12 cellular contexts compared by ENCODE assay signal in genomic region chr5:41747291-41747690, GRCh38.
A peak's percentile ranks its signal among the peaks of the same experiment; 100 is the strongest.
DNase-seq lines count a peak whose midpoint lies in the region; ATAC-seq and TF ChIP-seq lines count a peak whose summit lies in the region.
"Had no signal": no experiment of that assay in that cellular context is flagged by ENCODE, and none has a peak within 500 bp of the region (broad histone marks: within the 10 kb centered on the region; RNA-seq: fewer than 3 reads in every experiment).

No MANE protein-coding gene starts in this region.

- H3K27me3 ChIP-seq in sigmoid colon = no peaks in the 10 kb centered on the region
- H3K27me3 ChIP-seq in endodermal cell (ENCODE audit: control insufficient read depth, insufficient read depth, low read length, poor library complexity, severe bottlenecking) = no peaks in the 10 kb centered on the region

- H3K9ac ChIP-seq in endodermal cell (ENCODE audit: extremely low read depth, low read length, poor library complexity, severe bottlenecking) = no peak overlapping the region

- WGBS in sigmoid colon, 2 donors = 27 to 52% methylated on average over 1 of the region's 1 CpG
- WGBS in endodermal cell (ENCODE audit: insufficient coverage in 1 of 2, insufficient read length in 1 of 2), 2 experiments = 96 to 100% methylated on average over 1 of the region's 1 CpG

- H3K36me3 ChIP-seq in sigmoid colon = peaks cover 0 to 18% (median 0%) of the 10 kb centered on the region in 4 donors
- peaks cover 4% of the 10 kb centered on the region for H3K36me3 ChIP-seq in endodermal cell (ENCODE audit: control insufficient read depth, insufficient read depth, low read length)

- TF ChIP-seq CTCF in sigmoid colon (IDR thresholded peaks at IDR 0.05) = no peak
- no peak for TF ChIP-seq CTCF in endodermal cell (conservative IDR thresholded peaks at IDR 0.05)

- H3K4me3 ChIP-seq in sigmoid colon (no peak overlapping the region), endodermal cell (ENCODE audit: low read length) (no peak overlapping the region)

- intact Hi-C loops in sigmoid colon (cut with DNase I) = no loop called here

- no peak overlapping the region for H3K27ac Mint-ChIP-seq in endodermal cell
- H3K27ac Mint-ChIP-seq: activated naive CD8-positive, alpha-beta T cell treated with anti-CD3 and anti-CD28 coated beads for 36 hours; progenitor cell of endocrine pancreas had no signal

- no peak for TF ChIP-seq POLR2A in sigmoid colon (IDR thresholded peaks at IDR 0.05)

- DNase-seq in DMS 273 (lab: John Stamatoyannopoulos, UW; ENCODE audit: unreplicated experiment) (peak; percentile 29), DMS 273 treated with DMSO at 0.1 percent for 48 hours (lab: John Stamatoyannopoulos, UW) (no peak), NCI-H82 (lab: John Stamatoyannopoulos, UW) (peak; percentile 59), dermis blood vessel endothelial cell (peak; percentile 82), pulmonary artery endothelial cell (ENCODE audit: low read depth, low spot score) (peak; percentile 20), sigmoid colon (no peak), endodermal cell (no peak)
- DNase-seq: activated naive CD8-positive, alpha-beta T cell treated with anti-CD3 and anti-CD28 coated beads for 36 hours; effector CD4-positive, alpha-beta T cell had no signal

- H3K27ac ChIP-seq in sigmoid colon = no peak overlapping the region
- H3K27ac ChIP-seq in endodermal cell (ENCODE audit: low read depth, low read length) = no peak overlapping the region
- H3K27ac ChIP-seq: 22Rv1 had no signal

- H3K36me3 Mint-ChIP-seq in endodermal cell (ENCODE audit: low read depth) = peaks cover 10% of the 10 kb centered on the region

- no peak overlapping the region for H3K4me3 Mint-ChIP-seq in endodermal cell
- H3K4me3 Mint-ChIP-seq: activated naive CD8-positive, alpha-beta T cell treated with anti-CD3 and anti-CD28 coated beads for 36 hours had no signal

- peaks cover 3% of the 10 kb centered on the region for H3K9me3 Mint-ChIP-seq in endodermal cell

- H3K9me3 ChIP-seq in sigmoid colon (no peaks in the 10 kb centered on the region), endodermal cell (ENCODE audit: control insufficient read depth, low read length) (no peaks in the 10 kb centered on the region)

- TF ChIP-seq EP300 in sigmoid colon (IDR thresholded peaks at IDR 0.05) = no peak

- peaks cover 3% of the 10 kb centered on the region for H3K4me1 Mint-ChIP-seq in endodermal cell

- peaks cover 0 to 6% (median 0%) of the 10 kb centered on the region in 4 donors for H3K4me1 ChIP-seq in sigmoid colon
- no peaks in the 10 kb centered on the region for H3K4me1 ChIP-seq in endodermal cell (ENCODE audit: control insufficient read depth, insufficient read depth, low read length)

- no peaks in the 10 kb centered on the region for H3K27me3 Mint-ChIP-seq in endodermal cell (ENCODE audit: insufficient read depth)
- H3K27me3 Mint-ChIP-seq: activated naive CD8-positive, alpha-beta T cell treated with anti-CD3 and anti-CD28 coated beads for 36 hours; progenitor cell of endocrine pancreas had no signal

- ATAC-seq in GM18502 (IDR thresholded peaks at IDR 0.05; ENCODE audit: poor library complexity, unreplicated experiment) = no peak

Comparison
In these comparisons a context has a peak if more than half of its experiments do, and no peak if none do; other contexts are left out.
1. DNase-seq: peak in DMS 273 (single experiment), NCI-H82 (single experiment), dermis blood vessel endothelial cell (single experiment) and pulmonary artery endothelial cell (single experiment); none in DMS 273 treated with DMSO at 0.1 percent for 48 hours (single experiment), sigmoid colon (single experiment) and endodermal cell (single experiment).